10 cellular contexts compared by ENCODE assay signal in genomic region chr5:119333421-119333851, GRCh38. TPM values are rescaled to one million over a fixed set of nuclear protein-coding genes. Genes with fewer than 3 reads are reported as not detected.
A peak's percentile ranks its signal among the peaks of the same experiment; 100 is the strongest.
DNase-seq lines count a peak whose midpoint lies in the region; ATAC-seq and TF ChIP-seq lines count a peak whose summit lies in the region.
"Had no signal": no experiment of that assay in that cellular context is flagged by ENCODE, and none has a peak within 500 bp of the region (broad histone marks: within the 10 kb centered on the region; RNA-seq: fewer than 3 reads in every experiment).

No MANE protein-coding gene starts in this region.

- DNase-seq in RPMI8226 (peak; percentile 47), D341Med (ENCODE audit: low spot score) (no peak), pons (ENCODE audit: low spot score) (no peak)
- DNase-seq: GDM1, SHP77 treated with DMSO at 0.1 percent for 48 hours had no signal

- no peaks in the 10 kb centered on the region for H3K9me3 ChIP-seq in mononuclear cell (ENCODE audit: low read depth, low read length)

- no peak for TF ChIP-seq POLR2A in GM18505 (IDR thresholded peaks at IDR 0.05; ENCODE audit: borderline replicate concordance, extremely low read depth, insufficient read depth, insufficient read length)

- no peaks in the 10 kb centered on the region for H3K27me3 ChIP-seq in mononuclear cell (ENCODE audit: insufficient read depth, low read length)

- peak overlapping the region; percentile 26 for H3K4me3 ChIP-seq in mononuclear cell (ENCODE audit: low read length)

- peak; percentile 21 for ATAC-seq in GM18505 (IDR thresholded peaks at IDR 0.05; ENCODE audit: unreplicated experiment)
- peak; percentile 25 for ATAC-seq in HG02571 (IDR thresholded peaks at IDR 0.05; ENCODE audit: unreplicated experiment)
- no peak for ATAC-seq in HG02763 (IDR thresholded peaks at IDR 0.05; ENCODE audit: unreplicated experiment)
- no peak for ATAC-seq in HG03139 (IDR thresholded peaks at IDR 0.05; ENCODE audit: unreplicated experiment)

- peaks cover 93% of the 10 kb centered on the region for H3K4me1 ChIP-seq in mononuclear cell (ENCODE audit: insufficient read depth, low read length)

RNA-seq across cellular contexts. Expression of gene TNFAIP8, which starts 22.4 kb away (rescaled TPM):
- total RNA-seq in mononuclear cell = 242 TPM

Comparison
In these comparisons a context has a peak if more than half of its experiments do, and no peak if none do; other contexts are left out.
1. ATAC-seq: peak in GM18505 (single experiment) and HG02571 (single experiment); none in HG02763 (single experiment) and HG03139 (single experiment).